ENCODE assay signal across 14 cellular contexts in the genomic region with DNA sequence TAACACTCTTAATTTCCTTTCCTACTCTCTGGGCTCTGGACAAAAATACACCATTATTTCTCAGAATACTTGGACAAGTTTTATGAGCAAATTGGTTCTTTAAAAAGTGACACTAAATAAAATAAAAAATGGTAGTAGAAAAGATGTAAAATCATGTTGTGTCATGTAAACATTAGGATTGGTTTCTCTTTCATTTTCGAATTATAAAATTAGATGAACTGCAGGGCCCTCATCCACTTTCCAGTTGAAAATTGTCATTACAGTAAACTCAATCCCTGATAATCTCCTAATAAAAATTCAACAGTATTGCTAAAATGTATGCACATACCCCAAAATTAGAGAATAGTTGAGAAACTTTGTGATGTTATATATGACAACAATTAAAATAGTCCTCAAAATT.
A peak's percentile ranks its signal among the peaks of the same experiment; 100 is the strongest.
DNase-seq lines count a peak whose midpoint lies in the region; ATAC-seq and TF ChIP-seq lines count a peak whose summit lies in the region.
"Had no signal": no experiment of that assay in that cellular context is flagged by ENCODE, and none has a peak within 500 bp of the region (broad histone marks: within the 10 kb centered on the region; RNA-seq: fewer than 3 reads in every experiment).

No MANE protein-coding gene starts in this region.

- TF ChIP-seq CTCF in MCF 10A (IDR thresholded peaks at IDR 0.05; ENCODE audit: unreplicated experiment) (no peak), breast epithelium (IDR thresholded peaks at IDR 0.05) (no peak), fibroblast of the aortic adventitia (IDR thresholded peaks at IDR 0.05; ENCODE audit: insufficient read depth, low read length) (no peak)

- no peaks in the 10 kb centered on the region for H3K9me3 Mint-ChIP-seq in MCF 10A (ENCODE audit: unreplicated experiment)
- H3K9me3 Mint-ChIP-seq in T-helper 2 cell treated with Interferon-gamma antibody and Interleukin-4, amounts not matched to agents 5 μg/mL and 100 μg/mL, for 36 hours: no peaks in the 10 kb centered on the region

- H3K4me1 Mint-ChIP-seq in MCF 10A (ENCODE audit: insufficient read depth, unreplicated experiment): no peaks in the 10 kb centered on the region
- H3K4me1 Mint-ChIP-seq in T-helper 2 cell treated with Interferon-gamma antibody and Interleukin-4, amounts not matched to agents 5 μg/mL and 100 μg/mL, for 36 hours (ENCODE audit: low read depth): peaks cover 37% of the 10 kb centered on the region

- H3K36me3 ChIP-seq in breast epithelium: no peaks in the 10 kb centered on the region
- H3K36me3 ChIP-seq: adrenal gland had no signal

- no peaks in the 10 kb centered on the region for H3K9me3 ChIP-seq in breast epithelium
- H3K9me3 ChIP-seq: adrenal gland had no signal

- no peak overlapping the region for H3K4me3 ChIP-seq in breast epithelium
- no peak overlapping the region for H3K4me3 ChIP-seq in fibroblast of the aortic adventitia (ENCODE audit: low read depth, low read length)

- H3K36me3 Mint-ChIP-seq in MCF 10A (ENCODE audit: insufficient read depth, unreplicated experiment): no peaks in the 10 kb centered on the region
- H3K36me3 Mint-ChIP-seq in T-helper 2 cell treated with Interferon-gamma antibody and Interleukin-4, amounts not matched to agents 5 μg/mL and 100 μg/mL, for 36 hours (ENCODE audit: low read depth): no peaks in the 10 kb centered on the region

- no peaks in the 10 kb centered on the region for H3K27me3 ChIP-seq in breast epithelium
- H3K27me3 ChIP-seq: adrenal gland had no signal

- no peak for TF ChIP-seq POLR2A in breast epithelium (IDR thresholded peaks at IDR 0.05)

- no TSS peak for BruUV-seq in MCF 10A (replicated peaks; lab: Mats Ljungman, UMichigan)

- no peak overlapping the region for H3K4me3 Mint-ChIP-seq in MCF 10A (ENCODE audit: unreplicated experiment)
- peak overlapping the region; percentile 78 for H3K4me3 Mint-ChIP-seq in T-helper 2 cell treated with Interferon-gamma antibody and Interleukin-4, amounts not matched to agents 5 μg/mL and 100 μg/mL, for 36 hours

- H3K4me1 ChIP-seq in breast epithelium: no peaks in the 10 kb centered on the region
- H3K4me1 ChIP-seq: adrenal gland had no signal

- H3K27ac Mint-ChIP-seq in MCF 10A (ENCODE audit: low read depth, unreplicated experiment): peak overlapping the region; percentile 78
- H3K27ac Mint-ChIP-seq in T-helper 2 cell treated with Interferon-gamma antibody and Interleukin-4, amounts not matched to agents 5 μg/mL and 100 μg/mL, for 36 hours: peak overlapping the region; percentile 91

- POLR2A ChIA-PET in MCF 10A (lab: Yijun Ruan, JAX): interaction anchor here (0.9 kb wide), 1 partner anchor 128 kb away, joined by 3 read pairs; no protein-coding TSS in a partner anchor

- intact Hi-C loops in MCF 10A (cut with micrococcal nuclease): loop anchor here (2.0 to 5.0 kb wide), 2 partner anchors 163 to 239 kb away; no protein-coding TSS in a partner anchor
- intact Hi-C loops in breast epithelium (cut with DNase I; ENCODE audit: low total_unique reads): no loop called here

- DNase-seq in MCF 10A (ENCODE audit: unreplicated experiment) (no peak), breast epithelium (ENCODE audit: low spot score in 2 of 2) (no peak), fibroblast of the aortic adventitia (ENCODE audit: low read depth) (peak; percentile 15), medulla oblongata (ENCODE audit: extremely low spot score) (no peak)
- no peak for DNase-seq in T-helper 2 cell treated with Interferon-gamma antibody and Interleukin-4, amounts not matched to agents 5 μg/mL and 100 μg/mL, for 36 hours (ENCODE audit: low spot score)
- no peak for DNase-seq in effector CD4-positive, alpha-beta T cell
- DNase-seq: midbrain, NCI-H1436, NCI-H524, trophoblast cell had no signal

- no peak overlapping the region for H3K27ac ChIP-seq in breast epithelium
- H3K27ac ChIP-seq: adrenal gland, C4-2B had no signal

- ATAC-seq in HG03442 (IDR thresholded peaks at IDR 0.05; ENCODE audit: unreplicated experiment) (no peak), HG02610 (IDR thresholded peaks at IDR 0.05; ENCODE audit: unreplicated experiment) (no peak)

- no peaks in the 10 kb centered on the region for H3K27me3 Mint-ChIP-seq in MCF 10A (ENCODE audit: insufficient read depth, unreplicated experiment)
- H3K27me3 Mint-ChIP-seq in T-helper 2 cell treated with Interferon-gamma antibody and Interleukin-4, amounts not matched to agents 5 μg/mL and 100 μg/mL, for 36 hours (ENCODE audit: low read depth): no peaks in the 10 kb centered on the region

- CTCF ChIA-PET in MCF 10A (lab: Yijun Ruan, JAX): interaction anchor here (0.6 to 1.3 kb wide), 2 partner anchors 88 to 121 kb away, joined by 3 to 4 read pairs; a partner anchor contains a TSS
